Comparison of ENCODE assay signal across 35 cellular contexts in the genomic region with DNA sequence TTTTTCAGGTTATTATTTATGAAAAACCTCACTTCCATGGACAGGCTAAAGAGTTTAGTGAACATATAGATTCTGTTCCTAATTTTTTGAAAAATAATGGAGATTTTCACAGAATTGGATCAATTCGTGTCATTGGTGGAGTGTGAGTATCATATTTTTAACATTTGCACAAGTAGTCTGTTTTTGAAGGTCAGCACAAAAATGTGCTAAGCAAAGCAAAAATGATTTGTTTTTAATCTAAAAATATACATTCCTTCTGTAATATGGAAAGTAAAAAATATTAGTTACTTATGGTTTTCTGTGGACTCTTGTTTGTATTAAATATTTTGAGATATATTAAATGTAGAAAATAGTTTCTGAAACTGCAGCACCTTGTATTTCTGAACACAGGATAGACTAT.
"Had no signal": no experiment of that assay in that cellular context is flagged by ENCODE, and none has a peak within 500 bp of the region (broad histone marks: within the 10 kb centered on the region; RNA-seq: fewer than 3 reads in every experiment).

No MANE protein-coding gene starts in this region.

- DNase-seq: Karpas-422, Kasumi-1, MG63, MM.1S, MV-4-11, NCI-H1048, NCI-H1092, NCI-H1092 treated with DMSO at 0.1 percent for 48 hours, NCI-H1105 treated with DMSO at 0.1 percent for 48 hours, NCI-H1417, NCI-H1417 treated with DMSO at 0.1 percent for 48 hours, NCI-H1436, NCI-H1436 treated with DMSO at 0.1 percent for 48 hours, NCI-H146, NCI-H1694, NCI-H1694 treated with DMSO at 0.1 percent for 48 hours, NCI-H187, NCI-H187 treated with DMSO at 0.1 percent for 48 hours, NCI-H1930, NCI-H2029, NCI-H2029 treated with DMSO at 0.1 percent for 48 hours, NCI-H2081, NCI-H2081 treated with DMSO at 0.1 percent for 48 hours, NCI-H2107, NCI-H2171, NCI-H2171 treated with DMSO at 0.1 percent for 48 hours, NCI-H2227 treated with DMSO at 0.1 percent for 48 hours, NCI-H226, NCI-H345, NCI-H446, NCI-H446 treated with DMSO at 0.1 percent for 48 hours, NCI-H510A, NCI-H510A treated with DMSO at 0.1 percent for 48 hours, NCI-H524, NCI-H524 treated with DMSO at 0.1 percent for 48 hours had no signal

- H3K27me3 ChIP-seq: MG63 had no signal

- H3K36me3 ChIP-seq: MG63 had no signal

- H3K4me3 ChIP-seq: MG63 had no signal

- H3K9me3 ChIP-seq: MG63 had no signal
